In the genomic region with DNA sequence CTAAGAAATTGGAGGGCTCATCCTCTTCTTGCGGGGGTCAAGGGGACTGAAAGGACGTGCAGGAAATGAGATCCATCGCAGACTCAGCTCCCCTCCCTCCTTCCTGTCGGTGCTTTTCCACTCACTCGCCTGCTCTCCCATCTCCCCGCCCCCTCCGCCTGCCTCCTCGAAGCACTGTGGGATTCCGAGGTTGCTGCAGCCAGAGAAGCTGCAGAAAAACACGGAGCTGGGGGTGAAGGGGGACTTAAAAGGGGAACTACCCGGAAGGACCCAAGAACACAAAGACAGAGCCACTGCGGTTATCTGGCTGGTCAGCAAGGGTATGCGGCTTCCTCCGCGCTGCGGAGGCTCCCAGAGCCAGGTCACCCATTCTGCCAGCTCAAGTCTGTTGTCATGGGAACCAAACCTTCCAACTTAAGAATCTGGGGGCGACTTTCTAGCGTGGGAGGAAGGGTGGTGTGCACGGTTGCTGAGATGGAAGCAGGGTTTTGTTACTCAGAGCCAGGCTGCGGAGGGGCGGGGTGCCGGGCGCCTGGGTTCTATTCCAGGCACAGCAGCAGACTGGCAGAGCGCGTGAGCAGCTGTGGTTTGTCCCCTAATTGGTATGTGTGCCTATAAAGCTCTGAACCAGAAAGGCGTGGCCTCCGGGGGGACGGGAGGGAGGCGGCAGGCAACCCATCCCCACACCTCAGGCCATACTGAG, we compare ENCODE assay signal across 8 cellular contexts. TPM values are rescaled to one million over a fixed set of nuclear protein-coding genes. Genes with fewer than 3 reads are reported as not detected.
DNase-seq lines count a peak whose midpoint lies in the region; ATAC-seq and TF ChIP-seq lines count a peak whose summit lies in the region.

No MANE protein-coding gene starts in this region.

- H3K4me3 Mint-ChIP-seq in activated CD4-positive, alpha-beta T cell treated with anti-CD3 and anti-CD28 coated beads, Interleukin-2, amount 10 ng/mL, durations not matched to agents 24 days and 14 days = peak overlapping the region; percentile 84

- peak overlapping the region; percentile 47 for H3K4me3 ChIP-seq in AG10803 (ENCODE audit: low read length)

- DNase-seq in AG10803 (ENCODE audit: low read depth) = peak; percentile 86
- DNase-seq in NCI-H1092 (lab: John Stamatoyannopoulos, UW) = peak; percentile 23
- DNase-seq in activated CD4-positive, alpha-beta T cell treated with anti-CD3 and anti-CD28 coated beads, Interleukin-2, amount 10 ng/mL, durations not matched to agents 24 days and 14 days = peak; percentile 77
- DNase-seq in dedifferentiated amniotic fluid mesenchymal stem cell (ENCODE audit: extremely low spot score) = peak; percentile 86
- DNase-seq in left kidney (ENCODE audit: low read depth, low spot score) = peak; percentile 96
- DNase-seq in stimulated activated CD4-positive, alpha-beta T cell treated with anti-CD3 and anti-CD28 coated beads, Interleukin-1b, Interleukin-23, amount 100 ng/mL, for 24 hours (ENCODE audit: low read depth in 4 of 4, low spot score in 1 of 4) = peak; percentile 21 to 65 (median 44)

- no peaks in the 10 kb centered on the region for H3K27me3 Mint-ChIP-seq in activated CD4-positive, alpha-beta T cell treated with anti-CD3 and anti-CD28 coated beads, Interleukin-2, amount 10 ng/mL, durations not matched to agents 24 days and 14 days

- no peaks in the 10 kb centered on the region for H3K9me3 Mint-ChIP-seq in activated CD4-positive, alpha-beta T cell treated with anti-CD3 and anti-CD28 coated beads, Interleukin-2, amount 10 ng/mL, durations not matched to agents 24 days and 14 days

- TF ChIP-seq CTCF in AG10803 (conservative IDR thresholded peaks at IDR 0.05; ENCODE audit: low read length) = no peak

- H3K4me1 Mint-ChIP-seq in activated CD4-positive, alpha-beta T cell treated with anti-CD3 and anti-CD28 coated beads, Interleukin-2, amount 10 ng/mL, durations not matched to agents 24 days and 14 days = peaks cover 29% of the 10 kb centered on the region

- peaks cover 28% of the 10 kb centered on the region for H3K36me3 Mint-ChIP-seq in activated CD4-positive, alpha-beta T cell treated with anti-CD3 and anti-CD28 coated beads, Interleukin-2, amount 10 ng/mL, durations not matched to agents 24 days and 14 days (ENCODE audit: low read depth)

- intact Hi-C loops in activated CD4-positive, alpha-beta T cell treated with anti-CD3 and anti-CD28 coated beads, Interleukin-2, amount 10 ng/mL, durations not matched to agents 24 days and 14 days (cut with micrococcal nuclease) = loop anchor here (1.0 to 5.0 kb wide), 7 partner anchors 8 to 187 kb away; a partner anchor contains a TSS

- ATAC-seq in GM19468 (IDR thresholded peaks at IDR 0.05; ENCODE audit: extremely low read depth, unreplicated experiment) (peak; percentile 11), HG03095 (IDR thresholded peaks at IDR 0.05; ENCODE audit: unreplicated experiment) (no peak)

- peak overlapping the region; percentile 89 for H3K27ac Mint-ChIP-seq in activated CD4-positive, alpha-beta T cell treated with anti-CD3 and anti-CD28 coated beads, Interleukin-2, amount 10 ng/mL, durations not matched to agents 24 days and 14 days

RNA-seq across cellular contexts. Expression of a gene that starts 24.9 kb away (rescaled TPM):
- not detected in 2 replicates for total RNA-seq in activated CD4-positive, alpha-beta T cell treated with anti-CD3 and anti-CD28 coated beads, Interleukin-2, amount 10 ng/mL, durations not matched to agents 24 days and 14 days

RNA-seq across cellular contexts. Expression of a gene that starts 28.9 kb away (rescaled TPM):
- not detected in 2 replicates for total RNA-seq in activated CD4-positive, alpha-beta T cell treated with anti-CD3 and anti-CD28 coated beads, Interleukin-2, amount 10 ng/mL, durations not matched to agents 24 days and 14 days

RNA-seq across cellular contexts. Expression of a gene that starts 38.0 kb away (rescaled TPM):
- total RNA-seq in activated CD4-positive, alpha-beta T cell treated with anti-CD3 and anti-CD28 coated beads, Interleukin-2, amount 10 ng/mL, durations not matched to agents 24 days and 14 days = 0.24 and 0.58 TPM in 2 replicates

Comparison
In these comparisons a context has a peak if more than half of its experiments do, and no peak if none do; other contexts are left out.
1. DNase-seq: peak in every context shown above with its lines; median percentile 96 in left kidney; 86 in AG10803; 86 in dedifferentiated amniotic fluid mesenchymal stem cell; 77 in activated CD4-positive, alpha-beta T cell treated with anti-CD3 and anti-CD28 coated beads, Interleukin-2, amount 10 ng/mL, durations not matched to agents 24 days and 14 days; 44 in stimulated activated CD4-positive, alpha-beta T cell treated with anti-CD3 and anti-CD28 coated beads, Interleukin-1b, Interleukin-23, amount 100 ng/mL, for 24 hours; 23 in NCI-H1092.